Comparison of ENCODE assay signal across 8 cellular contexts in genomic region chr16:29506308-29506707, GRCh38. TPM values are rescaled to one million over a fixed set of nuclear protein-coding genes. Genes with fewer than 3 reads are reported as not detected.
DNase-seq lines count a peak whose midpoint lies in the region; ATAC-seq, FAIRE-seq and TF ChIP-seq lines count a peak whose summit lies in the region.
"Not testable (repeated sequence)": the region's sequence is repeated elsewhere in the genome, so short reads cannot be mapped to it uniquely, and the experiment has no call there.

Gene NPIPB12 (minus strand): TSS chr16:29506408.

- not testable (repeated sequence) for H3K9me3 Mint-ChIP-seq in CD8-positive, alpha-beta T cell; activated T-helper 1 cell treated with anti-CD3 and anti-CD28 coated beads, Interleukin-12 subunit alpha, Interleukin-12 subunit beta, Interleukin-2, Interleukin-4 antibody, amounts not matched to agents 30 ng/mL and 10 ng/mL and 1 ng/mL, durations not matched to agents 14 hours and 24 hours and 36 hours; chondrocyte (ENCODE audit: low read depth)

- H3K4me3 ChIP-seq in CD8-positive, alpha-beta T cell (ENCODE audit: low read depth, low read length); SJCRH30; HepG2 (replicated peaks in 1 of 3; ENCODE audit: insufficient read depth in 1 of 3, low read depth in 2 of 3, low read length in 3 of 3); osteoblast (ENCODE audit: insufficient read depth, low read length); testis: not testable (repeated sequence)

- CTCF ChIA-PET in CD8-positive, alpha-beta T cell (lab: Charles Lee); HepG2 (lab: Yijun Ruan, JAX; ENCODE audit: low intra/inter-chr PET ratio, low total read pairs): not testable (repeated sequence)

- not testable (repeated sequence) for H3K9me3 ChIP-seq in CD8-positive, alpha-beta T cell (ENCODE audit: low read length); SJCRH30 (replicated peaks); HepG2 (ENCODE audit: low read length); osteoblast (ENCODE audit: low read depth, low read length); testis

- H3K9ac ChIP-seq in HepG2 (ENCODE audit: insufficient read depth, low read depth, low read length), result not testable (repeated sequence)

- intact Hi-C loops in CD8-positive, alpha-beta T cell (cut with DNase I, micrococcal nuclease); activated T-helper 1 cell treated with anti-CD3 and anti-CD28 coated beads, Interleukin-12 subunit alpha, Interleukin-12 subunit beta, Interleukin-2, Interleukin-4 antibody, amounts not matched to agents 30 ng/mL and 10 ng/mL and 1 ng/mL, durations not matched to agents 14 hours and 24 hours and 36 hours (cut with micrococcal nuclease); HepG2 (cut with micrococcal nuclease; ENCODE audit: unreplicated experiment); testis (cut with DNase I; ENCODE audit: low total_unique reads): not testable (repeated sequence)

- not testable (repeated sequence) for H3K4me1 Mint-ChIP-seq in CD8-positive, alpha-beta T cell (ENCODE audit: low read depth); activated T-helper 1 cell treated with anti-CD3 and anti-CD28 coated beads, Interleukin-12 subunit alpha, Interleukin-12 subunit beta, Interleukin-2, Interleukin-4 antibody, amounts not matched to agents 30 ng/mL and 10 ng/mL and 1 ng/mL, durations not matched to agents 14 hours and 24 hours and 36 hours (ENCODE audit: low read depth); chondrocyte (ENCODE audit: low read depth)

- not testable (repeated sequence) for H3K27me3 ChIP-seq in CD8-positive, alpha-beta T cell (ENCODE audit: insufficient read depth, low read length); SJCRH30; HepG2 (ENCODE audit: control insufficient read depth in 1 of 2, insufficient read depth in 2 of 2, low read length in 2 of 2); osteoblast (ENCODE audit: insufficient read depth, low read length); testis

- not testable (repeated sequence) for TF ChIP-seq CTCF in CD8-positive, alpha-beta T cell (IDR thresholded peaks at IDR 0.05); chondrocyte (IDR thresholded peaks at IDR 0.05); HepG2 (CRISPR knock-in tag; IDR thresholded peaks at IDR 0.05); osteoblast (IDR thresholded peaks at IDR 0.05; ENCODE audit: extremely low read depth, low read depth, low read length); testis (IDR thresholded peaks at IDR 0.05)

- H2AFZ ChIP-seq in HepG2 (ENCODE audit: low read length); osteoblast (ENCODE audit: low read length): not testable (repeated sequence)

- not testable (repeated sequence) for H3K27me3 Mint-ChIP-seq in CD8-positive, alpha-beta T cell (ENCODE audit: low read depth); activated T-helper 1 cell treated with anti-CD3 and anti-CD28 coated beads, Interleukin-12 subunit alpha, Interleukin-12 subunit beta, Interleukin-2, Interleukin-4 antibody, amounts not matched to agents 30 ng/mL and 10 ng/mL and 1 ng/mL, durations not matched to agents 14 hours and 24 hours and 36 hours (ENCODE audit: insufficient read depth); chondrocyte (ENCODE audit: low read depth)

- DNase-seq in CD8-positive, alpha-beta T cell; SJCRH30; activated T-helper 1 cell treated with anti-CD3 and anti-CD28 coated beads, Interleukin-12 subunit alpha, Interleukin-12 subunit beta, Interleukin-2, Interleukin-4 antibody, amounts not matched to agents 30 ng/mL and 10 ng/mL and 1 ng/mL, durations not matched to agents 14 hours and 24 hours and 36 hours (ENCODE audit: low spot score); chondrocyte (ENCODE audit: low spot score); glomerular endothelial cell (ENCODE audit: extremely low read depth, low read depth, low spot score); HepG2 (ENCODE audit: low spot score); osteoblast (ENCODE audit: insufficient read length, low spot score, missing footprints); testis: not testable (repeated sequence)

- not testable (repeated sequence) for ATAC-seq in CD8-positive, alpha-beta T cell; HepG2

- TF ChIP-seq EP300 in HepG2 (IDR thresholded peaks at IDR 0.05; ENCODE audit: low read depth in 2 of 2, low read length in 2 of 2); HepG2 (CRISPR knock-in tag; IDR thresholded peaks at IDR 0.05; ENCODE audit: borderline replicate concordance): not testable (repeated sequence)

- WGBS in HepG2 (ENCODE audit: low lambda C conversion rate), result no CpG with 5 or more reads among the region's 6 CpGs
- WGBS in testis, 2 donors, result no CpG with 5 or more reads among the region's 6 CpGs

- POLR2A ChIA-PET in CD8-positive, alpha-beta T cell (lab: Charles Lee), result interaction anchor here (0.5 kb wide), 1 partner anchor 458 kb away, joined by 3 read pairs; no protein-coding TSS in a partner anchor
- POLR2A ChIA-PET in HepG2 (lab: Yijun Ruan, JAX), result not testable (repeated sequence)

- TF ChIP-seq RAD21 in HepG2 (CRISPR knock-in tag; IDR thresholded peaks at IDR 0.05), result not testable (repeated sequence)

- H3K4me3 Mint-ChIP-seq in CD8-positive, alpha-beta T cell; activated T-helper 1 cell treated with anti-CD3 and anti-CD28 coated beads, Interleukin-12 subunit alpha, Interleukin-12 subunit beta, Interleukin-2, Interleukin-4 antibody, amounts not matched to agents 30 ng/mL and 10 ng/mL and 1 ng/mL, durations not matched to agents 14 hours and 24 hours and 36 hours; chondrocyte (ENCODE audit: unreplicated experiment): not testable (repeated sequence)

- H4K20me1 ChIP-seq in HepG2 (ENCODE audit: insufficient read depth, low read length); osteoblast (ENCODE audit: insufficient read depth, low read length): not testable (repeated sequence)

- not testable (repeated sequence) for H3K79me2 ChIP-seq in HepG2 (ENCODE audit: insufficient read depth, low read length); osteoblast (ENCODE audit: insufficient read depth, low read length)

- in situ Hi-C loops in HepG2 (cut with HindIII; ENCODE audit: extremely low pct_ligation_motif_present, low pct_unique_long_range_greater_than_20kb), result not testable (repeated sequence)

- H3K4me2 ChIP-seq in HepG2 (ENCODE audit: low read depth, low read length); osteoblast (ENCODE audit: insufficient read depth, low read length): not testable (repeated sequence)

- not testable (repeated sequence) for TF ChIP-seq POLR2A in HepG2 (IDR thresholded peaks at IDR 0.05; ENCODE audit: insufficient read depth in 1 of 2, low read depth in 2 of 2, low read length in 2 of 2); testis (IDR thresholded peaks at IDR 0.05)

- H3K36me3 Mint-ChIP-seq in CD8-positive, alpha-beta T cell; activated T-helper 1 cell treated with anti-CD3 and anti-CD28 coated beads, Interleukin-12 subunit alpha, Interleukin-12 subunit beta, Interleukin-2, Interleukin-4 antibody, amounts not matched to agents 30 ng/mL and 10 ng/mL and 1 ng/mL, durations not matched to agents 14 hours and 24 hours and 36 hours (ENCODE audit: low read depth); chondrocyte (ENCODE audit: low read depth): not testable (repeated sequence)

- not testable (repeated sequence) for FAIRE-seq in HepG2 (lab: Jason Lieb, UNC)

- H3K27ac Mint-ChIP-seq in CD8-positive, alpha-beta T cell; activated T-helper 1 cell treated with anti-CD3 and anti-CD28 coated beads, Interleukin-12 subunit alpha, Interleukin-12 subunit beta, Interleukin-2, Interleukin-4 antibody, amounts not matched to agents 30 ng/mL and 10 ng/mL and 1 ng/mL, durations not matched to agents 14 hours and 24 hours and 36 hours; chondrocyte (ENCODE audit: unreplicated experiment): not testable (repeated sequence)

- not testable (repeated sequence) for H3K4me1 ChIP-seq in CD8-positive, alpha-beta T cell (ENCODE audit: insufficient read depth, low read length); SJCRH30; HepG2 (ENCODE audit: insufficient read depth, low read length); osteoblast (ENCODE audit: insufficient read depth, low read length); testis

- not testable (repeated sequence) for BruUV-seq in HepG2 (replicated peaks; lab: Mats Ljungman, UMichigan)

- H3K36me3 ChIP-seq in CD8-positive, alpha-beta T cell (ENCODE audit: insufficient read depth, low read length); SJCRH30; HepG2 (replicated peaks in 1 of 2; ENCODE audit: control insufficient read depth in 1 of 2, insufficient read depth in 2 of 2, low read length in 2 of 2); osteoblast (ENCODE audit: insufficient read depth, low read length); testis (ENCODE audit: low read depth, missing control alignments): not testable (repeated sequence)

- H3K27ac ChIP-seq in CD8-positive, alpha-beta T cell (ENCODE audit: low read depth, low read length); SJCRH30; HepG2 (ENCODE audit: extremely low read length, insufficient read depth, low read length); osteoblast (ENCODE audit: low read depth, low read length); testis: not testable (repeated sequence)

RNA-seq across cellular contexts. Expression of gene NPIPB12, which starts in this region (rescaled TPM):
- total RNA-seq in CD8-positive, alpha-beta T cell, result 100 to 1,000 TPM; 119 to 128 TPM
- total RNA-seq in SJCRH30 (2014; rRNA removed; shearing (Covaris generic)), result 10.8 and 12.5 TPM in 2 replicates
- total RNA-seq in activated T-helper 1 cell treated with anti-CD3 and anti-CD28 coated beads, Interleukin-12 subunit alpha, Interleukin-12 subunit beta, Interleukin-2, Interleukin-4 antibody, amounts not matched to agents 30 ng/mL and 10 ng/mL and 1 ng/mL, durations not matched to agents 14 hours and 24 hours and 36 hours, result 99.0 and 104 TPM in 2 replicates
- total RNA-seq in chondrocyte, result 37.3 to 63.1 TPM (median 44.9 TPM) in 3 replicates
- total RNA-seq in glomerular endothelial cell, result 23.9 and 46.8 TPM in 2 replicates
- total RNA-seq in HepG2 (2016; rRNA removed; fragmentation: Illumina TruSeq; extraction: Trizol), result 10.8 and 12.4 TPM in 2 replicates
- 6.9 and 8.2 TPM in 2 replicates for total RNA-seq in HepG2 (2016; cell fraction: cytosol; rRNA removed; fragmentation: Illumina TruSeq; extraction: Trizol; ENCODE audit: low read depth)
- total RNA-seq in HepG2 (2016; cell fraction: insoluble cytoplasmic fraction; rRNA removed; fragmentation: Illumina TruSeq; extraction: Trizol), result 8.2 and 10.8 TPM in 2 replicates
- total RNA-seq in HepG2 (2016; cell fraction: membrane; rRNA removed; fragmentation: Illumina TruSeq; extraction: Trizol), result 6.1 and 9.4 TPM in 2 replicates
- total RNA-seq in HepG2 (2016; cell fraction: nucleus; rRNA removed; fragmentation: Illumina TruSeq; extraction: Trizol), result 30.3 and 43.1 TPM in 2 replicates
- polyA plus RNA-seq in HepG2 (2011; rRNA removed), result 21.3 and 28.7 TPM in 2 replicates
- 2.8 and 5.8 TPM in 2 replicates for polyA plus RNA-seq in HepG2 (2011; cell fraction: cytosol; rRNA removed)
- 101 and 105 TPM in 2 replicates for polyA plus RNA-seq in HepG2 (2011; cell fraction: nucleus; rRNA removed)
- 55.6 and 56.3 TPM in 2 replicates for polyA plus RNA-seq in HepG2 (2012)
- polyA plus RNA-seq in HepG2 (2016; cell fraction: cytosol; fragmentation: Illumina TruSeq; extraction: Trizol; ENCODE audit: low read depth), result 5.9 and 9.4 TPM in 2 replicates
- 18.9 and 24.4 TPM in 2 replicates for polyA plus RNA-seq in HepG2 (2016; cell fraction: insoluble cytoplasmic fraction; fragmentation: Illumina TruSeq; extraction: Trizol; ENCODE audit: low read depth)
- 10.1 and 12.9 TPM in 2 replicates for polyA plus RNA-seq in HepG2 (2016; cell fraction: membrane; fragmentation: Illumina TruSeq; extraction: Trizol; ENCODE audit: low read depth)
- 289 and 371 TPM in 2 replicates for polyA plus RNA-seq in HepG2 (2016; cell fraction: nucleus; fragmentation: Illumina TruSeq; extraction: Trizol; ENCODE audit: insufficient read depth, low read depth)
- 20.9 and 40.1 TPM in 2 replicates for polyA minus RNA-seq in HepG2 (2011; rRNA and poly(A)+ RNA removed; ENCODE audit: low replicate concordance)
- 6.9 and 13.2 TPM in 2 replicates for polyA minus RNA-seq in HepG2 (2011; cell fraction: cytosol; rRNA and poly(A)+ RNA removed)
- 141 and 143 TPM in 2 replicates for polyA minus RNA-seq in HepG2 (2011; cell fraction: nucleus; rRNA and poly(A)+ RNA removed)
- 17.7 and 30.4 TPM in 2 replicates for total RNA-seq in osteoblast
- 100 to 1,000 TPM; 111 to 158 TPM for total RNA-seq in testis
- polyA plus RNA-seq in testis (ENCODE audit: insufficient read depth, low read depth, low replicate concordance), result 44.7 TPM
